Comparison of ENCODE assay signal across 8 cellular contexts in the genomic region with DNA sequence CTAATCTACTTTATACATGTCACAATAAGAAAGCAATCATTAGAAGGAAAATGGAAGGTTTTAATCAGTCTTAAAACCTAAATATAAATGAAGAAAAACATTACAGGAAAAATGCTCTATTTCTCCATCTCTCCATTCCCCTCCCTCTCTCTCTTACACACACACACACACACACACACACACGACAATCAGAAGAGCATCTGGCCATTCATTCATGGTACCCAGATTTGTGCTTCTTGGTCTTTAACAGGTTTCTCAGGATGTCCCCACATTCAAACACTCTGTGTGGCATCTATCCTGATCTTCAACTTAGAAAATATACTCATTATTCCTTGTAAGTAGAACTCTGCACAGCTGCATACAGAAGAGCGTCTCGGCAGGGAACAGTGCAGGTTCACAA. TPM values are rescaled to one million over a fixed set of nuclear protein-coding genes. Genes with fewer than 3 reads are reported as not detected.
DNase-seq lines count a peak whose midpoint lies in the region; ATAC-seq and TF ChIP-seq lines count a peak whose summit lies in the region.

No MANE protein-coding gene starts in this region.

- POLR2A ChIA-PET in AG04450 (lab: Yijun Ruan, JAX) (interaction anchor here (1.1 to 2.3 kb wide), 2 partner anchors 17 to 150 kb away, joined by 3 to 11 read pairs; a partner anchor contains a TSS), MCF 10A (lab: Yijun Ruan, JAX) (interaction anchor here (0.7 to 11.5 kb wide), 7 partner anchors 11 to 876 kb away, joined by 4 to 193 read pairs (median 12); a partner anchor contains a TSS)

- no peaks in the 10 kb centered on the region for H3K9me3 ChIP-seq in AG04450 (ENCODE audit: control insufficient read depth, insufficient read depth, low read length)
- no peaks in the 10 kb centered on the region for H3K9me3 ChIP-seq in HUES6 (ENCODE audit: control insufficient read depth, insufficient read depth, low read depth, low read length)
- H3K9me3 ChIP-seq in mononuclear cell (ENCODE audit: low read depth, low read length) = no peaks in the 10 kb centered on the region

- H3K4me1 Mint-ChIP-seq in MCF 10A (ENCODE audit: insufficient read depth, unreplicated experiment) = peaks cover 34% of the 10 kb centered on the region

- no peak overlapping the region for H3K27ac ChIP-seq in AG04450 (ENCODE audit: low read depth, low read length)
- H3K27ac ChIP-seq in HUES6 (ENCODE audit: low read depth, low read length) = no peak overlapping the region

- ATAC-seq in GM18868 (IDR thresholded peaks at IDR 0.05; ENCODE audit: unreplicated experiment) (no peak), GM21526 (IDR thresholded peaks at IDR 0.05; ENCODE audit: low FRiP score, unreplicated experiment) (no peak)

- no TSS peak for BruUV-seq in MCF 10A (replicated peaks; lab: Mats Ljungman, UMichigan)

- H3K9me3 Mint-ChIP-seq in MCF 10A (ENCODE audit: unreplicated experiment) = no peaks in the 10 kb centered on the region

- TF ChIP-seq CTCF in AG04450 (IDR thresholded peaks at IDR 0.05; ENCODE audit: low read depth, low read length) = no peak
- no peak for TF ChIP-seq CTCF in MCF 10A (IDR thresholded peaks at IDR 0.05; ENCODE audit: unreplicated experiment)

- H3K27me3 ChIP-seq in AG04450 (ENCODE audit: control insufficient read depth, insufficient read depth, low read length) = no peaks in the 10 kb centered on the region
- H3K27me3 ChIP-seq in HUES6 (ENCODE audit: control insufficient read depth, insufficient read depth, low read length) = no peaks in the 10 kb centered on the region
- no peaks in the 10 kb centered on the region for H3K27me3 ChIP-seq in mononuclear cell (ENCODE audit: insufficient read depth, low read length)

- peak overlapping the region; percentile 96 for H3K4me3 ChIP-seq in AG04450 (ENCODE audit: low read depth, low read length)
- peak overlapping the region; percentile 97 for H3K4me3 ChIP-seq in HUES6 (ENCODE audit: low read depth, low read length)
- H3K4me3 ChIP-seq in mononuclear cell (ENCODE audit: low read length) = peak overlapping the region; percentile 78

- peak overlapping the region; percentile 98 for H3K27ac Mint-ChIP-seq in MCF 10A (ENCODE audit: low read depth, unreplicated experiment)

- H3K9ac ChIP-seq in HUES6 (ENCODE audit: low read length) = peak overlapping the region; percentile 99

- H3K36me3 ChIP-seq in HUES6 (ENCODE audit: control insufficient read depth, insufficient read depth, low read length) = peaks cover 4% of the 10 kb centered on the region; the same call in 1 of the 2 replicates

- H3K36me3 Mint-ChIP-seq in MCF 10A (ENCODE audit: insufficient read depth, unreplicated experiment) = peaks cover 20% of the 10 kb centered on the region

- H3K27me3 Mint-ChIP-seq in MCF 10A (ENCODE audit: insufficient read depth, unreplicated experiment) = no peaks in the 10 kb centered on the region

- intact Hi-C loops in MCF 10A (cut with micrococcal nuclease) = no loop called here

- CTCF ChIA-PET in AG04450 (lab: Charles Lee) (interaction anchor here (0.5 to 1.0 kb wide), 2 partner anchors 10 to 14 kb away, joined by 3 to 4 read pairs; no protein-coding TSS in a partner anchor), MCF 10A (lab: Yijun Ruan, JAX) (interaction anchor here (0.6 to 0.8 kb wide), 2 partner anchors 16 to 509 kb away, joined by 3 read pairs; a partner anchor contains a TSS)

- H3K4me1 ChIP-seq in HUES6 (ENCODE audit: control insufficient read depth, insufficient read depth, low read length) (peaks cover 9% of the 10 kb centered on the region; the same call in 1 of the 2 replicates), mononuclear cell (ENCODE audit: insufficient read depth, low read length) (peaks cover 35% of the 10 kb centered on the region)

- H3K4me3 Mint-ChIP-seq in MCF 10A (ENCODE audit: unreplicated experiment) = peak overlapping the region; percentile 80

- DNase-seq in AG04450 (ENCODE audit: low read depth, low spot score) (no peak), MCF 10A (ENCODE audit: unreplicated experiment) (no peak), NCI-H1092 (lab: John Stamatoyannopoulos, UW) (no peak), OCI-M2 (lab: John Stamatoyannopoulos, UW; ENCODE audit: unreplicated experiment) (no peak)

RNA-seq across cellular contexts. Expression of a gene that starts 0.8 kb away (rescaled TPM):
- polyA plus RNA-seq in AG04450 (2011; rRNA removed) = 13.9 and 20.6 TPM in 2 replicates
- 6.6 and 10.0 TPM in 2 replicates for polyA minus RNA-seq in AG04450 (2011; rRNA and poly(A)+ RNA removed)
- total RNA-seq in MCF 10A (2022) = 14.7 and 14.9 TPM in 2 replicates
- total RNA-seq in mononuclear cell = 25.7 TPM

RNA-seq across cellular contexts. Expression of a gene that starts 16.6 kb away (rescaled TPM):
- 230 and 287 TPM in 2 replicates for polyA plus RNA-seq in AG04450 (2011; rRNA removed)
- 190 and 200 TPM in 2 replicates for polyA minus RNA-seq in AG04450 (2011; rRNA and poly(A)+ RNA removed)
- total RNA-seq in MCF 10A (2022) (209 and 218 TPM in 2 replicates), mononuclear cell (258 TPM)
